ENCODE assay signal across 19 cellular contexts in genomic region chr16:57814896-57815295, GRCh38. TPM values are rescaled to one million over a fixed set of nuclear protein-coding genes. Genes with fewer than 3 reads are reported as not detected.
DNase-seq lines count a peak whose midpoint lies in the region; ATAC-seq and TF ChIP-seq lines count a peak whose summit lies in the region.
"Had no signal": no experiment of that assay in that cellular context is flagged by ENCODE, and none has a peak within 500 bp of the region (broad histone marks: within the 10 kb centered on the region; RNA-seq: fewer than 3 reads in every experiment).

No MANE protein-coding gene starts in this region.

- intact Hi-C loops in lower lobe of right lung (cut with DNase I) (no loop called here), vagina (cut with DNase I) (no loop called here), CD14-positive monocyte (cut with micrococcal nuclease) (no loop called here)

- H3K27ac Mint-ChIP-seq in effector memory CD8-positive, alpha-beta T cell, result peak overlapping the region in 1 of 2 donors; percentile 93
- peak overlapping the region in 1 of 7 donors; percentile 71 for H3K27ac Mint-ChIP-seq in CD14-positive monocyte

- H3K4me2 ChIP-seq in Loucy (ENCODE audit: low read depth, low read length, poor library complexity, severe bottlenecking), result no peak overlapping the region

- H3K4me3 ChIP-seq in Loucy (ENCODE audit: low read length, poor library complexity, severe bottlenecking) (no peak overlapping the region), lower lobe of right lung (no peak overlapping the region), vagina (no peak overlapping the region), upper lobe of left lung (no peak overlapping the region)
- H3K4me3 ChIP-seq: BLaER1, GM12878, GM23248, K562 had no signal

- H3K9me3 ChIP-seq in Loucy (ENCODE audit: insufficient read depth, low read depth, low read length) (no peaks in the 10 kb centered on the region), lower lobe of right lung (no peaks in the 10 kb centered on the region), vagina (no peaks in the 10 kb centered on the region), upper lobe of left lung (no peaks in the 10 kb centered on the region)
- H3K9me3 ChIP-seq: BLaER1 had no signal

- H3K27me3 ChIP-seq in Loucy (ENCODE audit: insufficient read depth, low read length, poor library complexity, severe bottlenecking) (no peaks in the 10 kb centered on the region), lower lobe of right lung (ENCODE audit: low read depth) (no peaks in the 10 kb centered on the region), vagina (no peaks in the 10 kb centered on the region), upper lobe of left lung (no peaks in the 10 kb centered on the region)
- H3K27me3 ChIP-seq: BLaER1 had no signal

- H3K27me3 Mint-ChIP-seq in effector memory CD8-positive, alpha-beta T cell, result no peaks in the 10 kb centered on the region
- peaks cover 9 to 30% (median 27%) of the 10 kb centered on the region in 3 donors for H3K27me3 Mint-ChIP-seq in CD14-positive monocyte (ENCODE audit: low read depth in 3 of 3)

- no peaks in the 10 kb centered on the region for H3F3A ChIP-seq in Loucy (ENCODE audit: low read depth)

- peak overlapping the region in 1 of 2 donors; percentile 77 for H3K4me3 Mint-ChIP-seq in effector memory CD8-positive, alpha-beta T cell
- H3K4me3 Mint-ChIP-seq in CD14-positive monocyte, result no peak overlapping the region

- no peak for TF ChIP-seq CTCF in Loucy (conservative IDR thresholded peaks at IDR 0.05; ENCODE audit: low read length)
- no peak for TF ChIP-seq CTCF in lower lobe of right lung (IDR thresholded peaks at IDR 0.05)
- TF ChIP-seq CTCF in vagina (IDR thresholded peaks at IDR 0.05), result no peak
- TF ChIP-seq CTCF in CD14-positive monocyte (IDR thresholded peaks at IDR 0.05), result no peak
- no peak for TF ChIP-seq CTCF in upper lobe of left lung (IDR thresholded peaks at IDR 0.05)

- no peaks in the 10 kb centered on the region for H3K79me2 ChIP-seq in Loucy (ENCODE audit: insufficient read depth, low read length)

- TF ChIP-seq EP300 in upper lobe of left lung (IDR thresholded peaks at IDR 0.05), result no peak

- H3K36me3 Mint-ChIP-seq in effector memory CD8-positive, alpha-beta T cell (ENCODE audit: insufficient read depth), result peaks cover 13% of the 10 kb centered on the region
- H3K36me3 Mint-ChIP-seq in CD14-positive monocyte, result no peaks in the 10 kb centered on the region

- H3K9me3 Mint-ChIP-seq in effector memory CD8-positive, alpha-beta T cell, result no peaks in the 10 kb centered on the region
- H3K9me3 Mint-ChIP-seq in CD14-positive monocyte, result no peaks in the 10 kb centered on the region

- 92% methylated on average over 2 to 3 of the region's 3 CpGs for WGBS in upper lobe of left lung, 2 donors

- H3K27ac ChIP-seq in lower lobe of right lung (no peak overlapping the region), vagina (peak overlapping the region; percentile 89), upper lobe of left lung (peak overlapping the region in 2 of 4 donors; percentile 12 to 86)
- H3K27ac ChIP-seq: BLaER1, GM23248 had no signal

- peaks cover 35 to 49% of the 10 kb centered on the region in 2 donors for H3K4me1 Mint-ChIP-seq in effector memory CD8-positive, alpha-beta T cell (ENCODE audit: low read depth in 2 of 2)
- peaks cover 24% of the 10 kb centered on the region for H3K4me1 Mint-ChIP-seq in CD14-positive monocyte

- H4K20me1 ChIP-seq in Loucy (ENCODE audit: insufficient read depth, low read length, poor library complexity, severe bottlenecking), result no peaks in the 10 kb centered on the region
- H4K20me1 ChIP-seq: BLaER1 had no signal

- ATAC-seq in effector memory CD8-positive, alpha-beta T cell (replicated peaks), result peak; percentile 38
- ATAC-seq in lower lobe of right lung, result no peak
- no peak for ATAC-seq in upper lobe of left lung (ENCODE audit: low FRiP score in 2 of 2)
- ATAC-seq: GM12878, K562 had no signal

- H2AFZ ChIP-seq in Loucy (ENCODE audit: low read length), result 0 out of 2 replicates have a peak overlapping the region, but pooled peaks have one; percentile 7
- H2AFZ ChIP-seq: GM23248 had no signal

- no peaks in the 10 kb centered on the region for H3K9me2 ChIP-seq in Loucy (replicated peaks; ENCODE audit: low read depth, low read length)

- H3K4me1 ChIP-seq in Loucy (ENCODE audit: insufficient read depth, low read length, poor library complexity, severe bottlenecking), result peaks cover 26% of the 10 kb centered on the region
- H3K4me1 ChIP-seq in lower lobe of right lung, result peaks cover 39% of the 10 kb centered on the region
- H3K4me1 ChIP-seq in vagina, result peaks cover 31% of the 10 kb centered on the region
- peaks cover 25 to 33% (median 25%) of the 10 kb centered on the region in 4 donors for H3K4me1 ChIP-seq in upper lobe of left lung

- no peak for TF ChIP-seq POLR2A in vagina (IDR thresholded peaks at IDR 0.05)
- no peak for TF ChIP-seq POLR2A in upper lobe of left lung (IDR thresholded peaks at IDR 0.05)

- H3K36me3 ChIP-seq in Loucy (ENCODE audit: insufficient read depth, low read length) (no peaks in the 10 kb centered on the region), lower lobe of right lung (no peaks in the 10 kb centered on the region), vagina (no peaks in the 10 kb centered on the region), upper lobe of left lung (no peaks in the 10 kb centered on the region)
- H3K36me3 ChIP-seq: BLaER1 had no signal

- peak in 2 of 3 experiments; percentile 20 to 23 for DNase-seq in effector memory CD8-positive, alpha-beta T cell
- DNase-seq in lower lobe of right lung (peak; percentile 30), vagina (ENCODE audit: extremely low spot score in 2 of 2) (no peak), CD14-positive monocyte (ENCODE audit: low spot score) (no peak), upper lobe of left lung (no peak), DMS153 treated with DMSO at 0.1 percent for 48 hours (lab: John Stamatoyannopoulos, UW; ENCODE audit: unreplicated experiment) (no peak)
- DNase-seq: COR-L47; DMS79; GM23248; NCI-H1092 treated with DMSO at 0.1 percent for 48 hours; NCI-H1694 treated with DMSO at 0.1 percent for 48 hours; NCI-H345; NCI-H69; NK-92 treated with Interleukin-12 subunit alpha and Interleukin-12 subunit beta, amount 100 ng/mL, for 24 hours; OCI-M1 had no signal

- H3K9ac ChIP-seq in Loucy (ENCODE audit: low read depth, low read length, poor library complexity, severe bottlenecking), result no peak overlapping the region
- H3K9ac ChIP-seq: BLaER1 had no signal

RNA-seq across cellular contexts. Expression of gene KIFC3, which starts 12.6 kb away (rescaled TPM):
- total RNA-seq in lower lobe of right lung (70.9 TPM), vagina (36.8 TPM), upper lobe of left lung (100 to 1,000 TPM in 4 of 6 donors, 10 to 100 TPM in 2; 82.6 to 340 (median 110) TPM)
- polyA plus RNA-seq in CD14-positive monocyte, result under 1 TPM in 1 of 2 donors, not detected in 1; 0.24 TPM

Comparison
In these comparisons a context has a peak if more than half of its experiments do, and no peak if none do; other contexts are left out.
1. DNase-seq: peak in effector memory CD8-positive, alpha-beta T cell (2 of 3) and lower lobe of right lung (single experiment); none in vagina (0 of 2), CD14-positive monocyte (single experiment), upper lobe of left lung (0 of 2) and DMS153 treated with DMSO at 0.1 percent for 48 hours (single experiment).